In genomic region chr19:8209965-8210659, GRCh38 we compare ENCODE assay signal across 8 cellular contexts. TPM values are rescaled to one million over a fixed set of nuclear protein-coding genes. Genes with fewer than 3 reads are reported as not detected.
DNase-seq lines count a peak whose midpoint lies in the region; ATAC-seq and TF ChIP-seq lines count a peak whose summit lies in the region.

No MANE protein-coding gene starts in this region.

- no peak for ATAC-seq in activated T-cell treated with anti-CD3 and anti-CD28 coated beads, Interleukin-2, amount 50 U/mL, for 72 hours (replicated peaks in 1 of 2)
- ATAC-seq in stimulated activated effector memory CD8-positive, alpha-beta T cell treated with anti-CD3 and anti-CD28 coated beads, Interleukin-12 subunit alpha, Interleukin-12 subunit beta, amount 100 ng/mL, for 72 hours = no peak

- H3K9me3 ChIP-seq in WERI-Rb-1 (ENCODE audit: severe bottlenecking) = no peaks in the 10 kb centered on the region

- TF ChIP-seq CTCF in WERI-Rb-1 (IDR thresholded peaks at IDR 0.05; ENCODE audit: low read depth, low read length) = no peak

- H3K27me3 ChIP-seq in WERI-Rb-1 (ENCODE audit: insufficient read depth, low read depth, severe bottlenecking) = no peaks in the 10 kb centered on the region

- H3K9me3 Mint-ChIP-seq in activated T-cell treated with anti-CD3 and anti-CD28 coated beads, Interleukin-2, amount 50 U/mL, for 72 hours = no peaks in the 10 kb centered on the region
- no peaks in the 10 kb centered on the region for H3K9me3 Mint-ChIP-seq in stimulated activated effector memory CD8-positive, alpha-beta T cell treated with anti-CD3 and anti-CD28 coated beads, Interleukin-12 subunit alpha, Interleukin-12 subunit beta, amount 100 ng/mL, for 72 hours

- peaks cover 9 to 16% of the 10 kb centered on the region in 2 donors for H3K36me3 Mint-ChIP-seq in activated T-cell treated with anti-CD3 and anti-CD28 coated beads, Interleukin-2, amount 50 U/mL, for 72 hours (ENCODE audit: insufficient read depth in 2 of 2)
- H3K36me3 Mint-ChIP-seq in stimulated activated effector memory CD8-positive, alpha-beta T cell treated with anti-CD3 and anti-CD28 coated beads, Interleukin-12 subunit alpha, Interleukin-12 subunit beta, amount 100 ng/mL, for 72 hours = peaks cover 41% of the 10 kb centered on the region

- peak overlapping the region; percentile 86 to 100 for H3K4me3 Mint-ChIP-seq in activated T-cell treated with anti-CD3 and anti-CD28 coated beads, Interleukin-2, amount 50 U/mL, for 72 hours
- H3K4me3 Mint-ChIP-seq in stimulated activated effector memory CD8-positive, alpha-beta T cell treated with anti-CD3 and anti-CD28 coated beads, Interleukin-12 subunit alpha, Interleukin-12 subunit beta, amount 100 ng/mL, for 72 hours = peak overlapping the region; percentile 100

- H3K4me3 ChIP-seq in WERI-Rb-1 (ENCODE audit: low read depth, low read length) = peak overlapping the region; percentile 85
- peak overlapping the region; percentile 85 for H3K4me3 ChIP-seq in iPS-11a (ENCODE audit: low read depth, low read length)

- peaks cover 17% of the 10 kb centered on the region for H3K36me3 ChIP-seq in WERI-Rb-1

- H3K27ac Mint-ChIP-seq in activated T-cell treated with anti-CD3 and anti-CD28 coated beads, Interleukin-2, amount 50 U/mL, for 72 hours = peak overlapping the region; percentile 59
- peak overlapping the region; percentile 100 for H3K27ac Mint-ChIP-seq in stimulated activated effector memory CD8-positive, alpha-beta T cell treated with anti-CD3 and anti-CD28 coated beads, Interleukin-12 subunit alpha, Interleukin-12 subunit beta, amount 100 ng/mL, for 72 hours

- no peaks in the 10 kb centered on the region for H3K27me3 Mint-ChIP-seq in activated T-cell treated with anti-CD3 and anti-CD28 coated beads, Interleukin-2, amount 50 U/mL, for 72 hours (ENCODE audit: low read depth)

- H3K27ac ChIP-seq in WERI-Rb-1 = peak overlapping the region; percentile 79

- peaks cover 36% of the 10 kb centered on the region for H3K4me1 Mint-ChIP-seq in activated T-cell treated with anti-CD3 and anti-CD28 coated beads, Interleukin-2, amount 50 U/mL, for 72 hours (ENCODE audit: low read depth)
- peaks cover 49% of the 10 kb centered on the region for H3K4me1 Mint-ChIP-seq in stimulated activated effector memory CD8-positive, alpha-beta T cell treated with anti-CD3 and anti-CD28 coated beads, Interleukin-12 subunit alpha, Interleukin-12 subunit beta, amount 100 ng/mL, for 72 hours

- DNase-seq in activated T-cell treated with anti-CD3 and anti-CD28 coated beads, Interleukin-2, amount 50 U/mL, for 72 hours = no peak
- DNase-seq in activated T-cell treated with anti-CD3 and anti-CD28 coated beads for 4 hours (no peak), WERI-Rb-1 (peak; percentile 53), DMS114 treated with DMSO at 0.1 percent for 48 hours (lab: John Stamatoyannopoulos, UW; ENCODE audit: unreplicated experiment) (no peak), ureter (ENCODE audit: low spot score) (no peak)
- no peak for DNase-seq in stimulated activated effector memory CD8-positive, alpha-beta T cell treated with anti-CD3 and anti-CD28 coated beads, Interleukin-12 subunit alpha, Interleukin-12 subunit beta, amount 100 ng/mL, for 72 hours (ENCODE audit: low spot score in 2 of 2)
- DNase-seq in activated effector memory CD4-positive, alpha-beta T cell treated with Interleukin-2 at 50 U/mL for 16 hours = no peak

RNA-seq across cellular contexts. Expression of gene CERS4, which starts 0.9 kb away (rescaled TPM):
- total RNA-seq in activated T-cell treated with anti-CD3 and anti-CD28 coated beads, Interleukin-2, amount 50 U/mL, for 72 hours = 10 to 100 TPM; 23.2 to 29.5 TPM
- 49.8 TPM for total RNA-seq in ureter
